21 cellular contexts compared by ENCODE assay signal in the genomic region with DNA sequence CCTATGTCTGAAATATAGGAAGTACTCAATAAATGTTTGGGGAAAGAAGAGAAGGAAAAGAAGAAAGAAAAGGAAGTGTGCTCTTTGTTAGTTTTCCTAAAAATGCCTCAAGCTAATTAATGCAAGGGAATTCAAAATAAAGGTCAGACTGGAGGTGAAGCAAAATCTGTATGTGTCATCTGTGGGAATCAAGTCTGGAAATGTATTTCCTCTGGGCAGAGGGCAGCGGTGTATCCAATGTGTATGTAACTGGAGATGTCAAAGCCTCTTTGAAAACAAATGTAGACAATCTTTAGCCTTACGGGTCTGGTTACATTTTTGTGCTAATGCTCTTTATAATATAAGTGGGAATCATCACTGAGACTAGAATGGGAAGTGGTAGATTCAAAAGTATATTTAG.
DNase-seq lines count a peak whose midpoint lies in the region; ATAC-seq and TF ChIP-seq lines count a peak whose summit lies in the region.
"Had no signal": no experiment of that assay in that cellular context is flagged by ENCODE, and none has a peak within 500 bp of the region (broad histone marks: within the 10 kb centered on the region; RNA-seq: fewer than 3 reads in every experiment).

No MANE protein-coding gene starts in this region.

- intact Hi-C loops in PC-3 (cut with micrococcal nuclease) = no loop called here
- intact Hi-C loops in posterior vena cava (cut with DNase I) = no loop called here

- BruUV-seq in PC-3 (replicated peaks; lab: Mats Ljungman, UMichigan) = no TSS peak

- no peaks in the 10 kb centered on the region for H3K9me3 ChIP-seq in PC-3 (ENCODE audit: low read length)
- no peaks in the 10 kb centered on the region for H3K9me3 ChIP-seq in SJCRH30 (replicated peaks)
- H3K9me3 ChIP-seq: HAP-1 had no signal

- H3K36me3 ChIP-seq in PC-3 (ENCODE audit: low read depth, low read length) (no peaks in the 10 kb centered on the region), SJCRH30 (no peaks in the 10 kb centered on the region)
- H3K36me3 ChIP-seq: HAP-1 had no signal

- H3K4me2 ChIP-seq in PC-3 (ENCODE audit: low read length) = no peak overlapping the region

- POLR2A ChIA-PET in PC-3 (lab: Charles Lee; ENCODE audit: unreplicated experiment) = no interaction called here

- no peak overlapping the region for H3K4me3 ChIP-seq in PC-3 (ENCODE audit: low read length)
- H3K4me3 ChIP-seq in SJCRH30 = no peak overlapping the region
- H3K4me3 ChIP-seq: HAP-1 had no signal

- H3K27me3 ChIP-seq in PC-3 (ENCODE audit: low read length) (no peaks in the 10 kb centered on the region), SJCRH30 (no peaks in the 10 kb centered on the region), foreskin keratinocyte (no peaks in the 10 kb centered on the region)

- H3K4me1 ChIP-seq in PC-3 (ENCODE audit: insufficient read depth, low read length) = peaks cover 25% of the 10 kb centered on the region
- peaks cover 22% of the 10 kb centered on the region for H3K4me1 ChIP-seq in SJCRH30
- peaks cover 33% of the 10 kb centered on the region for H3K4me1 ChIP-seq in foreskin keratinocyte
- H3K4me1 ChIP-seq: HAP-1 had no signal

- CTCF ChIA-PET in PC-3 (lab: Charles Lee) = no interaction called here

- H3K27ac ChIP-seq in PC-3 (ENCODE audit: low read length) = no peak overlapping the region
- no peak overlapping the region for H3K27ac ChIP-seq in SJCRH30
- H3K27ac ChIP-seq in foreskin keratinocyte = no peak overlapping the region

- DNase-seq in PC-3 (peak; percentile 28), SJCRH30 (peak; percentile 16 to 57), foreskin keratinocyte (peak; percentile 29 to 64), renal cortical epithelial cell (ENCODE audit: low read depth) (peak; percentile 8), MV-4-11 (lab: John Stamatoyannopoulos, UW) (no peak), posterior vena cava (ENCODE audit: low spot score) (no peak)
- DNase-seq: ACHN; C1 segment of cervical spinal cord; CD8-positive, alpha-beta memory T cell; DMS79; Karpas-422; MM.1S; NCI-H1092 treated with DMSO at 0.1 percent for 48 hours; NCI-H146; NCI-H2029 treated with DMSO at 0.1 percent for 48 hours; NCI-H510A; NCI-H748 treated with DMSO at 0.1 percent for 48 hours; OCI-M1; RPMI8226 had no signal

- TF ChIP-seq CTCF in PC-3 (conservative IDR thresholded peaks at IDR 0.05; ENCODE audit: low read depth, low read length) (no peak), foreskin keratinocyte (conservative IDR thresholded peaks at IDR 0.05) (no peak)

- no peaks in the 10 kb centered on the region for H3F3A ChIP-seq in PC-3 (ENCODE audit: low read length, unreplicated experiment)

- H2AFZ ChIP-seq in PC-3 (ENCODE audit: low read length) = no peak overlapping the region

- H4K20me1 ChIP-seq in PC-3 (ENCODE audit: low read length) = no peaks in the 10 kb centered on the region

- no peak overlapping the region for H3K9ac ChIP-seq in PC-3 (ENCODE audit: low read length)

- no peaks in the 10 kb centered on the region for H3K79me2 ChIP-seq in PC-3 (ENCODE audit: low read length)

- H3K9me2 ChIP-seq in PC-3 (replicated peaks; ENCODE audit: low read length) = no peaks in the 10 kb centered on the region

- ATAC-seq in PC-3 = peak; percentile 27
- peak; percentile 55 for ATAC-seq in foreskin keratinocyte
- ATAC-seq in GM21528 (IDR thresholded peaks at IDR 0.05; ENCODE audit: low FRiP score, unreplicated experiment) = no peak

Comparison
In these comparisons a context has a peak if more than half of its experiments do, and no peak if none do; other contexts are left out.
1. DNase-seq: peak in PC-3 (single experiment), SJCRH30 (2 of 2), foreskin keratinocyte (2 of 2) and renal cortical epithelial cell (single experiment); none in MV-4-11 (single experiment) and posterior vena cava (single experiment).